Comparison of ENCODE assay signal across 18 cellular contexts in the genomic region with DNA sequence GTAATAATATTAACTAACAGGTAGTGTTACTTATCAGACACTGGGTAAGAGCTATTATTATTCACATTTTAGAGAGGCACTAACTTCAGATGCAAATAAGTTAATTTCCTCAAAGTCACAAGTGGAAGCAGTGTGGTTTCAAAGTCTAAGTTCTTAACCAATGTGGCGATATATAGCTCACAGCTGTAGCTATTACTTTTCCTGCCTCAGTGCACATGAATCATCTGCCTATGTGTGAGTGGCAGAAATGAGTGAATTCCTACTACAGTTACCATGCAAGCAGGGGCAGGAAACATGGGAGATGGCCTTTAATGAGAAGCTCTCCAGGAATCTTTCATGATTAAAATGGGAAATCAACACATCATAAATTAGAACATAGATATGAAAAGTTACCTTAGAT.
DNase-seq lines count a peak whose midpoint lies in the region; ATAC-seq and TF ChIP-seq lines count a peak whose summit lies in the region.
"Had no signal": no experiment of that assay in that cellular context is flagged by ENCODE, and none has a peak within 500 bp of the region (broad histone marks: within the 10 kb centered on the region; RNA-seq: fewer than 3 reads in every experiment).

No MANE protein-coding gene starts in this region.

- H3K27ac ChIP-seq in BLaER1: no peak overlapping the region
- H3K27ac ChIP-seq in GM23338 (ENCODE audit: low read depth): no peak overlapping the region
- no peak overlapping the region for H3K27ac ChIP-seq in tibial artery
- H3K27ac ChIP-seq: A549 had no signal

- H3K4me3 ChIP-seq in BLaER1 (no peak overlapping the region), GM23338 (no peak overlapping the region), kidney epithelial cell (ENCODE audit: low read depth, low read length) (no peak overlapping the region), tibial artery (no peak overlapping the region)
- H3K4me3 ChIP-seq: A549 had no signal

- peak overlapping the region; percentile 66; the same call in 1 of the 2 replicates for H2AFZ ChIP-seq in GM23338

- H3K9me3 ChIP-seq in BLaER1 (peaks cover 7% of the 10 kb centered on the region), tibial artery (peaks cover 0 to 15% (median 0%) of the 10 kb centered on the region in 3 donors)

- H4K20me1 ChIP-seq in BLaER1 (no peaks in the 10 kb centered on the region), GM23338 (replicated peaks; ENCODE audit: insufficient read depth) (no peaks in the 10 kb centered on the region)

- intact Hi-C loops in tibial artery (cut with DNase I; ENCODE audit: low total_unique reads): no loop called here

- no peak overlapping the region for H3K4me3 Mint-ChIP-seq in GM23338
- H3K4me3 Mint-ChIP-seq: CD4-positive, alpha-beta memory T cell; HFFc6 had no signal

- no peak overlapping the region for H3K9ac ChIP-seq in BLaER1

- ATAC-seq in GM23338: no peak
- no peak for ATAC-seq in HG02642 (IDR thresholded peaks at IDR 0.05; ENCODE audit: poor library complexity, unreplicated experiment)
- ATAC-seq: A549, Panc1 had no signal

- H3K4me1 Mint-ChIP-seq in GM23338: no peaks in the 10 kb centered on the region
- H3K4me1 Mint-ChIP-seq: CD4-positive, alpha-beta memory T cell had no signal

- H3K36me3 ChIP-seq in BLaER1 (no peaks in the 10 kb centered on the region), GM23338 (ENCODE audit: insufficient read depth) (no peaks in the 10 kb centered on the region; the same call in 1 of the 2 replicates), kidney epithelial cell (ENCODE audit: control insufficient read depth, insufficient read depth, low read length) (no peaks in the 10 kb centered on the region), tibial artery (no peaks in the 10 kb centered on the region)

- H3K27ac Mint-ChIP-seq in GM23338: no peak overlapping the region
- H3K27ac Mint-ChIP-seq: CD4-positive, alpha-beta memory T cell; HFFc6 had no signal

- no peak for DNase-seq in GM23338 (ENCODE audit: low spot score)
- DNase-seq in RKO (ENCODE audit: low spot score): peak; percentile 9
- peak; percentile 59 for DNase-seq in kidney epithelial cell (ENCODE audit: low read depth)
- DNase-seq in NCI-H1436 treated with DMSO at 0.1 percent for 48 hours (lab: John Stamatoyannopoulos, UW): no peak
- no peak for DNase-seq in tibial artery
- no peak for DNase-seq in DMS 273 (lab: John Stamatoyannopoulos, UW; ENCODE audit: unreplicated experiment)
- DNase-seq: CD4-positive, alpha-beta memory T cell; GF-D8; HFFc6; NCI-H1048; NCI-H1694; NCI-H2107; NCI-H446; SHP77 had no signal

- peak overlapping the region; percentile 49 for H3K4me2 ChIP-seq in BLaER1
- H3K4me2 ChIP-seq in GM23338: no peak overlapping the region
- H3K4me2 ChIP-seq: A549 had no signal

- H3K36me3 Mint-ChIP-seq in GM23338 (ENCODE audit: low read depth): no peaks in the 10 kb centered on the region
- H3K36me3 Mint-ChIP-seq: CD4-positive, alpha-beta memory T cell had no signal

- H3K9me2 ChIP-seq in GM23338 (ENCODE audit: insufficient read depth): peaks cover 3% of the 10 kb centered on the region; the same call in 1 of the 2 replicates

- no peaks in the 10 kb centered on the region for H3K27me3 ChIP-seq in BLaER1
- no peaks in the 10 kb centered on the region for H3K27me3 ChIP-seq in GM23338 (ENCODE audit: insufficient read depth)
- H3K27me3 ChIP-seq in kidney epithelial cell (ENCODE audit: control insufficient read depth, insufficient read depth, low read length): no peaks in the 10 kb centered on the region
- no peaks in the 10 kb centered on the region for H3K27me3 ChIP-seq in tibial artery

- H3K9me3 Mint-ChIP-seq in GM23338: no peaks in the 10 kb centered on the region

- H3K4me1 ChIP-seq in BLaER1 (peaks cover 23% of the 10 kb centered on the region), GM23338 (ENCODE audit: insufficient read depth) (peaks cover 6% of the 10 kb centered on the region; the same call in 1 of the 2 replicates), tibial artery (no peaks in the 10 kb centered on the region)
- H3K4me1 ChIP-seq: A549 had no signal

- no peaks in the 10 kb centered on the region for H3K27me3 Mint-ChIP-seq in GM23338 (ENCODE audit: insufficient read depth, low read depth, poor library complexity)

- no peaks in the 10 kb centered on the region for H3K79me2 ChIP-seq in GM23338 (replicated peaks; ENCODE audit: insufficient read depth)

- no peaks in the 10 kb centered on the region for H3F3A ChIP-seq in GM23338 (replicated peaks; ENCODE audit: low read depth)

- no peak for TF ChIP-seq CTCF in GM23338 (conservative IDR thresholded peaks at IDR 0.05; ENCODE audit: low read depth in 2 of 2)
- no peak for TF ChIP-seq CTCF in kidney epithelial cell (IDR thresholded peaks at IDR 0.05; ENCODE audit: insufficient read depth, low read length, poor library complexity, severe bottlenecking)
- no peak for TF ChIP-seq CTCF in tibial artery (IDR thresholded peaks at IDR 0.05)

TF ChIP-seq in GM23338, 12 proteins besides CTCF, POLR2A, EP300 and RAD21:
- TF ChIP-seq ZNF114 (CRISPR knock-in tag; IDR thresholded peaks at IDR 0.05): no peak
- no peak for TF ChIP-seq STAT1 (IDR thresholded peaks at IDR 0.05; ENCODE audit: unreplicated experiment)

Comparison
In these comparisons a context has a peak if more than half of its experiments do, and no peak if none do; other contexts are left out.
1. DNase-seq: peak in RKO (single experiment) and kidney epithelial cell (single experiment); none in GM23338 (single experiment), NCI-H1436 treated with DMSO at 0.1 percent for 48 hours (single experiment), tibial artery (0 of 2) and DMS 273 (single experiment).